Comparison of ENCODE assay signal across 19 cellular contexts in genomic region chr7:73477376-73477775, GRCh38. TPM values are rescaled to one million over a fixed set of nuclear protein-coding genes. Genes with fewer than 3 reads are reported as not detected.
DNase-seq lines count a peak whose midpoint lies in the region; ATAC-seq and TF ChIP-seq lines count a peak whose summit lies in the region.
"Had no signal": no experiment of that assay in that cellular context is flagged by ENCODE, and none has a peak within 500 bp of the region (broad histone marks: within the 10 kb centered on the region; RNA-seq: fewer than 3 reads in every experiment).

No MANE protein-coding gene starts in this region.

- H3K4me1 Mint-ChIP-seq in activated T-cell treated with anti-CD3 and anti-CD28 coated beads, Interleukin-2, amount 50 U/mL, for 72 hours (ENCODE audit: low read depth) = peaks cover 20% of the 10 kb centered on the region
- peaks cover 22% of the 10 kb centered on the region for H3K4me1 Mint-ChIP-seq in activated T-cell treated with anti-CD3 and anti-CD28 coated beads, Interleukin-2, amount 50 U/mL, for 4 hours (ENCODE audit: low read depth)
- H3K4me1 Mint-ChIP-seq in CD4-positive, CD25-positive, alpha-beta regulatory T cell = peaks cover 20 to 37% (median 32%) of the 10 kb centered on the region in 4 donors
- H3K4me1 Mint-ChIP-seq in activated naive CD8-positive, alpha-beta T cell (ENCODE audit: low read depth) = peaks cover 29% of the 10 kb centered on the region
- no peaks in the 10 kb centered on the region for H3K4me1 Mint-ChIP-seq in nephron progenitor cell
- H3K4me1 Mint-ChIP-seq in activated CD8-positive, alpha-beta T cell treated with anti-CD3 and anti-CD28 coated beads, Interleukin-2, amount 10 ng/mL, durations not matched to agents 7 days and 5 days (ENCODE audit: low read depth) = peaks cover 9% of the 10 kb centered on the region

- no peaks in the 10 kb centered on the region for H3K27me3 Mint-ChIP-seq in activated T-cell treated with anti-CD3 and anti-CD28 coated beads, Interleukin-2, amount 50 U/mL, for 72 hours (ENCODE audit: low read depth)
- no peaks in the 10 kb centered on the region for H3K27me3 Mint-ChIP-seq in activated T-cell treated with anti-CD3 and anti-CD28 coated beads, Interleukin-2, amount 50 U/mL, for 4 hours (ENCODE audit: low read depth)
- H3K27me3 Mint-ChIP-seq in CD4-positive, CD25-positive, alpha-beta regulatory T cell = no peaks in the 10 kb centered on the region
- no peaks in the 10 kb centered on the region for H3K27me3 Mint-ChIP-seq in activated naive CD8-positive, alpha-beta T cell
- no peaks in the 10 kb centered on the region for H3K27me3 Mint-ChIP-seq in nephron progenitor cell (ENCODE audit: low read depth, poor library complexity)
- H3K27me3 Mint-ChIP-seq in activated CD8-positive, alpha-beta T cell treated with anti-CD3 and anti-CD28 coated beads, Interleukin-2, amount 10 ng/mL, durations not matched to agents 7 days and 5 days (ENCODE audit: low read depth) = no peaks in the 10 kb centered on the region
- H3K27me3 Mint-ChIP-seq: CD8-positive, alpha-beta memory T cell had no signal

- POLR2A ChIA-PET in activated CD8-positive, alpha-beta T cell treated with anti-CD3 and anti-CD28 coated beads, Interleukin-2, amount 10 ng/mL, durations not matched to agents 7 days and 5 days (lab: Charles Lee) = no interaction called here

- H3K27me3 ChIP-seq in CD4-positive, CD25-positive, alpha-beta regulatory T cell (ENCODE audit: control insufficient read depth, insufficient read depth, low read length) = no peaks in the 10 kb centered on the region
- H3K27me3 ChIP-seq: SJCRH30 had no signal

- ATAC-seq in activated T-cell treated with anti-CD3 and anti-CD28 coated beads, Interleukin-2, amount 50 U/mL, for 72 hours (replicated peaks in 1 of 2) = no peak
- ATAC-seq in activated T-cell treated with anti-CD3 and anti-CD28 coated beads, Interleukin-2, amount 50 U/mL, for 4 hours = no peak
- no peak for ATAC-seq in CD4-positive, CD25-positive, alpha-beta regulatory T cell (ENCODE audit: low read depth in 2 of 2)
- ATAC-seq in activated CD8-positive, alpha-beta T cell treated with anti-CD3 and anti-CD28 coated beads, Interleukin-2, amount 10 ng/mL, durations not matched to agents 7 days and 5 days = no peak
- ATAC-seq: GM12878, GM23338 had no signal

- H3K4me3 ChIP-seq in CD4-positive, CD25-positive, alpha-beta regulatory T cell (ENCODE audit: low read depth, low read length) = no peak overlapping the region
- H3K4me3 ChIP-seq: GM12878, GM23338, PC-9, SJCRH30 had no signal

- H3K4me3 Mint-ChIP-seq in activated T-cell treated with anti-CD3 and anti-CD28 coated beads, Interleukin-2, amount 50 U/mL, for 72 hours = no peak overlapping the region
- H3K4me3 Mint-ChIP-seq in activated T-cell treated with anti-CD3 and anti-CD28 coated beads, Interleukin-2, amount 50 U/mL, for 4 hours = no peak overlapping the region
- peak overlapping the region in 1 of 4 donors; percentile 18 for H3K4me3 Mint-ChIP-seq in CD4-positive, CD25-positive, alpha-beta regulatory T cell
- H3K4me3 Mint-ChIP-seq in activated naive CD8-positive, alpha-beta T cell = no peak overlapping the region
- H3K4me3 Mint-ChIP-seq in nephron progenitor cell = no peak overlapping the region
- H3K4me3 Mint-ChIP-seq in activated CD8-positive, alpha-beta T cell treated with anti-CD3 and anti-CD28 coated beads, Interleukin-2, amount 10 ng/mL, durations not matched to agents 7 days and 5 days = no peak overlapping the region
- H3K4me3 Mint-ChIP-seq: CD8-positive, alpha-beta memory T cell; GM23338 had no signal

- no peak for TF ChIP-seq CTCF in nephron progenitor cell (IDR thresholded peaks at IDR 0.05)

- H3K9me3 Mint-ChIP-seq in activated T-cell treated with anti-CD3 and anti-CD28 coated beads, Interleukin-2, amount 50 U/mL, for 72 hours = no peaks in the 10 kb centered on the region
- no peaks in the 10 kb centered on the region for H3K9me3 Mint-ChIP-seq in activated T-cell treated with anti-CD3 and anti-CD28 coated beads, Interleukin-2, amount 50 U/mL, for 4 hours
- no peaks in the 10 kb centered on the region for H3K9me3 Mint-ChIP-seq in CD4-positive, CD25-positive, alpha-beta regulatory T cell
- H3K9me3 Mint-ChIP-seq in activated naive CD8-positive, alpha-beta T cell (ENCODE audit: low read depth) = no peaks in the 10 kb centered on the region
- H3K9me3 Mint-ChIP-seq in nephron progenitor cell = no peaks in the 10 kb centered on the region
- H3K9me3 Mint-ChIP-seq in activated CD8-positive, alpha-beta T cell treated with anti-CD3 and anti-CD28 coated beads, Interleukin-2, amount 10 ng/mL, durations not matched to agents 7 days and 5 days (ENCODE audit: insufficient read depth) = no peaks in the 10 kb centered on the region
- H3K9me3 Mint-ChIP-seq: CD8-positive, alpha-beta memory T cell; GM23338 had no signal

- CTCF ChIA-PET in activated CD8-positive, alpha-beta T cell treated with anti-CD3 and anti-CD28 coated beads, Interleukin-2, amount 10 ng/mL, durations not matched to agents 7 days and 5 days (lab: Charles Lee) = interaction anchor here (1.4 to 3.1 kb wide), 2 partner anchors 26 to 72 kb away, joined by 3 to 15 read pairs; no protein-coding TSS in a partner anchor

- no peak overlapping the region for H3K27ac ChIP-seq in CD4-positive, CD25-positive, alpha-beta regulatory T cell (ENCODE audit: insufficient read depth, low read length, poor library complexity, severe bottlenecking)
- H3K27ac ChIP-seq: PC-9, SJCRH30 had no signal

- no peaks in the 10 kb centered on the region for H3K9me3 ChIP-seq in CD4-positive, CD25-positive, alpha-beta regulatory T cell (ENCODE audit: control insufficient read depth in 2 of 2, low read length in 2 of 2)
- H3K9me3 ChIP-seq: SJCRH30 had no signal

- H3K4me1 ChIP-seq in CD4-positive, CD25-positive, alpha-beta regulatory T cell (ENCODE audit: control insufficient read depth, insufficient read depth, low read length, poor library complexity, severe bottlenecking) = no peaks in the 10 kb centered on the region
- H3K4me1 ChIP-seq: SJCRH30 had no signal

- no peak for DNase-seq in activated T-cell treated with anti-CD3 and anti-CD28 coated beads, Interleukin-2, amount 50 U/mL, for 72 hours
- DNase-seq in activated T-cell treated with anti-CD3 and anti-CD28 coated beads, Interleukin-2, amount 50 U/mL, for 4 hours = no peak
- no peak for DNase-seq in CD4-positive, CD25-positive, alpha-beta regulatory T cell
- DNase-seq in nephron progenitor cell = no peak
- DNase-seq in DMS53 treated with DMSO at 0.1 percent for 48 hours (lab: John Stamatoyannopoulos, UW; ENCODE audit: unreplicated experiment) = no peak
- no peak for DNase-seq in activated CD8-positive, alpha-beta T cell treated with anti-CD3 and anti-CD28 coated beads, Interleukin-2, amount 10 ng/mL, durations not matched to agents 7 days and 5 days
- DNase-seq in NCI-H345 treated with DMSO at 0.1 percent for 48 hours (lab: John Stamatoyannopoulos, UW; ENCODE audit: unreplicated experiment) = no peak
- DNase-seq: 8988T; CD8-positive, alpha-beta memory T cell; GDM1; NCI-H1436 treated with DMSO at 0.1 percent for 48 hours; NCI-H2029 treated with DMSO at 0.1 percent for 48 hours; NCI-H510A; NCI-H82; PC-9; SJCRH30 had no signal

- peaks cover 24 to 53% of the 10 kb centered on the region in 2 donors for H3K36me3 Mint-ChIP-seq in activated T-cell treated with anti-CD3 and anti-CD28 coated beads, Interleukin-2, amount 50 U/mL, for 72 hours (ENCODE audit: insufficient read depth in 2 of 2)
- peaks cover 50% of the 10 kb centered on the region for H3K36me3 Mint-ChIP-seq in activated T-cell treated with anti-CD3 and anti-CD28 coated beads, Interleukin-2, amount 50 U/mL, for 4 hours (ENCODE audit: insufficient read depth)
- peaks cover 51% of the 10 kb centered on the region for H3K36me3 Mint-ChIP-seq in CD4-positive, CD25-positive, alpha-beta regulatory T cell
- H3K36me3 Mint-ChIP-seq in activated naive CD8-positive, alpha-beta T cell = peaks cover 19% of the 10 kb centered on the region
- peaks cover 82% of the 10 kb centered on the region for H3K36me3 Mint-ChIP-seq in nephron progenitor cell (ENCODE audit: low read depth)
- H3K36me3 Mint-ChIP-seq in activated CD8-positive, alpha-beta T cell treated with anti-CD3 and anti-CD28 coated beads, Interleukin-2, amount 10 ng/mL, durations not matched to agents 7 days and 5 days (ENCODE audit: low read depth) = peaks cover 63% of the 10 kb centered on the region

- H3K27ac Mint-ChIP-seq in activated T-cell treated with anti-CD3 and anti-CD28 coated beads, Interleukin-2, amount 50 U/mL, for 72 hours = peak overlapping the region; percentile 31
- peak overlapping the region in 2 of 3 donors; percentile 7 to 34 for H3K27ac Mint-ChIP-seq in CD4-positive, CD25-positive, alpha-beta regulatory T cell
- peak overlapping the region; percentile 68 for H3K27ac Mint-ChIP-seq in activated naive CD8-positive, alpha-beta T cell
- peak overlapping the region; percentile 63 for H3K27ac Mint-ChIP-seq in nephron progenitor cell
- H3K27ac Mint-ChIP-seq in activated CD8-positive, alpha-beta T cell treated with anti-CD3 and anti-CD28 coated beads, Interleukin-2, amount 10 ng/mL, durations not matched to agents 7 days and 5 days = no peak overlapping the region
- H3K27ac Mint-ChIP-seq: GM23338 had no signal

- peaks cover 72% of the 10 kb centered on the region for H3K36me3 ChIP-seq in CD4-positive, CD25-positive, alpha-beta regulatory T cell (ENCODE audit: control insufficient read depth, insufficient read depth, low read length)

RNA-seq across cellular contexts. Expression of gene FZD9, which starts 43.8 kb away (rescaled TPM):
- under 1 TPM; 0.14 to 0.29 TPM for total RNA-seq in activated T-cell treated with anti-CD3 and anti-CD28 coated beads, Interleukin-2, amount 50 U/mL, for 72 hours
- under 1 TPM; 0.38 to 0.68 (median 0.58) TPM for total RNA-seq in activated T-cell treated with anti-CD3 and anti-CD28 coated beads, Interleukin-2, amount 50 U/mL, for 4 hours
- not detected for total RNA-seq in CD4-positive, CD25-positive, alpha-beta regulatory T cell
- polyA plus RNA-seq in CD4-positive, CD25-positive, alpha-beta regulatory T cell = under 1 TPM in 2 of 4 donors, not detected in 2; 0.13 to 0.15 TPM
- total RNA-seq in activated CD8-positive, alpha-beta T cell treated with anti-CD3 and anti-CD28 coated beads, Interleukin-2, amount 10 ng/mL, durations not matched to agents 7 days and 5 days = under 1 TPM; 0.10 to 0.11 TPM
- total RNA-seq: GM12878, SJCRH30 had no signal
- polyA plus RNA-seq: CD8-positive, alpha-beta memory T cell had no signal

RNA-seq across cellular contexts. Expression of gene BAZ1B, which starts 44.7 kb away (rescaled TPM):
- total RNA-seq in activated T-cell treated with anti-CD3 and anti-CD28 coated beads, Interleukin-2, amount 50 U/mL, for 72 hours = 100 to 1,000 TPM in 1 of 2 donors, 10 to 100 TPM in 1; 94.5 to 105 TPM
- 10 to 100 TPM; 86.5 to 93.5 (median 93.3) TPM for total RNA-seq in activated T-cell treated with anti-CD3 and anti-CD28 coated beads, Interleukin-2, amount 50 U/mL, for 4 hours
- total RNA-seq in CD4-positive, CD25-positive, alpha-beta regulatory T cell = 61.8 TPM
- polyA plus RNA-seq in CD4-positive, CD25-positive, alpha-beta regulatory T cell = 10 to 100 TPM; 13.0 to 14.4 (median 13.8) TPM
- 100 to 1,000 TPM; 111 to 112 TPM for total RNA-seq in activated CD8-positive, alpha-beta T cell treated with anti-CD3 and anti-CD28 coated beads, Interleukin-2, amount 10 ng/mL, durations not matched to agents 7 days and 5 days
